ENCODE assay signal across 10 cellular contexts in the genomic region with DNA sequence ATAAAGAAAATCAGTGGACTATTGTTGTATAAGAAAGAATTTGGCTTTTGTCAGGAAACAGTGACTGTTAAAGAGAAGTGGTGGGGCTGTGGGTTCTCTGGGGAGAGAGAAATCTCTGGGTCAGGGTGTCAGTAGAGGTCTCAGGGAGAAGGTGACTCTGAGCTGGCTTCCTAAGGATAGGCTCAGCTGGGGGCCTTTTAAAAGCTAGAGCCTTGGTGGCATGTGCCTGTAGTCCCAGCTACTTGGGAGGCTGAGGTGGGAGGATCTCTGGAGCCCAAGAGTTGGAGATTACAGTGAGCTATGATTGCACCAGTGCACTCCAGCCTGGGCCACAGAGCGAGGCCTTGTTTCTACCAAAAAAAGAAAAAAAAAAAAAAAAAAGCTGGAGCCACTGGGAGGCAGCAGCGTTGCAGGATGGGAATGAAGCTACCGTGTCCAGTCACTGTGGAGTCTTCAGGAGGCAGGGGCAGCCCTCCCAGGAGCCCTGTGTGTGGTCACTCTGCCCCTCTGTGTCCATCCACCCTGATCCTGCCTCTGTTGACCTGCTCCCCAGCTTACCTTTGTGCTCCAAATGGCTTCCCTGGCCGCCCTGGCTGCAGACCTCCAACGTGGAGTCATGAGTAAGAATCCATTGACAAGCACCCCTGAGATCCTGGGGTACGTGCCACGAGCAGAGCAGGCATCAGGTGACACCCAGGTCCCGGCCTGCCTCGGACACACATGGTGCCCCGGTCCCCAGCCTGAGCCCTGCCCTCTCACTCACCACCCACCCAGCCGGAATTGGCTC. TPM values are rescaled to one million over a fixed set of nuclear protein-coding genes. Genes with fewer than 3 reads are reported as not detected.
DNase-seq lines count a peak whose midpoint lies in the region; FAIRE-seq and TF ChIP-seq lines count a peak whose summit lies in the region.
"Had no signal": no experiment of that assay in that cellular context is flagged by ENCODE, and none has a peak within 500 bp of the region (broad histone marks: within the 10 kb centered on the region; RNA-seq: fewer than 3 reads in every experiment).

No MANE protein-coding gene starts in this region.

- no peak for TF ChIP-seq POLR2A in H54 (IDR thresholded peaks at IDR 0.05; ENCODE audit: low read depth, low read length)

- peak overlapping the region; percentile 96 for H3K27ac ChIP-seq in SJSA1

- H3K9me3 ChIP-seq in SJSA1 (replicated peaks): no peaks in the 10 kb centered on the region
- no peaks in the 10 kb centered on the region for H3K9me3 ChIP-seq in skeletal muscle satellite cell (replicated peaks; ENCODE audit: low read length)

- peak overlapping the region; percentile 22 for H3K4me2 ChIP-seq in skeletal muscle satellite cell (ENCODE audit: low read length)

- FAIRE-seq in H54 (lab: Jason Lieb, UNC): no peak

- TF ChIP-seq CTCF in fibroblast of pulmonary artery (IDR thresholded peaks at IDR 0.05; ENCODE audit: low read length, missing control alignments): peak; percentile 31

- DNase-seq in H54 (ENCODE audit: insufficient read length, low spot score): peak; percentile 23
- peak; percentile 61 to 79 for DNase-seq in SJSA1 (ENCODE audit: low read depth in 1 of 2, low spot score in 2 of 2)
- peak; percentile 54 for DNase-seq in fibroblast of pulmonary artery (ENCODE audit: low read depth)
- no peak for DNase-seq in mesenteric fat pad (ENCODE audit: low spot score)
- DNase-seq in NCI-H1930 (lab: John Stamatoyannopoulos, UW): no peak
- DNase-seq in NCI-H510A treated with DMSO at 0.1 percent for 48 hours (lab: John Stamatoyannopoulos, UW): no peak
- DNase-seq in NCI-H446 treated with DMSO at 0.1 percent for 48 hours (lab: John Stamatoyannopoulos, UW): no peak
- DNase-seq: activated CD4-positive, alpha-beta T cell treated with anti-CD3 and anti-CD28 coated beads for 48 hours had no signal

- H3K4me3 ChIP-seq in SJSA1 (no peak overlapping the region), fibroblast of pulmonary artery (replicated peaks; ENCODE audit: low read depth, low read length) (no peak overlapping the region), skeletal muscle satellite cell (ENCODE audit: low read length) (no peak overlapping the region)
- H3K4me3 ChIP-seq: skin epidermis had no signal

- H3K9ac ChIP-seq in skeletal muscle satellite cell (ENCODE audit: low read depth, low read length): peak overlapping the region; percentile 70

- peaks cover 24% of the 10 kb centered on the region for H3K4me1 ChIP-seq in SJSA1 (replicated peaks)
- peaks cover 19% of the 10 kb centered on the region for H3K4me1 ChIP-seq in skeletal muscle satellite cell (ENCODE audit: control insufficient read depth, insufficient read depth, low read length)

- H3K27me3 ChIP-seq in SJSA1 (replicated peaks): no peaks in the 10 kb centered on the region
- H3K27me3 ChIP-seq in skeletal muscle satellite cell (ENCODE audit: control insufficient read depth, insufficient read depth, low read length): no peaks in the 10 kb centered on the region

- H3K36me3 ChIP-seq in SJSA1: no peaks in the 10 kb centered on the region
- H3K36me3 ChIP-seq in skeletal muscle satellite cell (ENCODE audit: insufficient read depth, low read length): no peaks in the 10 kb centered on the region

RNA-seq across cellular contexts. Expression of a gene that starts 5.4 kb away (rescaled TPM):
- total RNA-seq in SJSA1 (2014; rRNA removed; shearing (Covaris generic)): 110 and 155 TPM in 2 replicates
- 317 and 338 TPM in 2 replicates for total RNA-seq in skeletal muscle satellite cell (2012; rRNA removed)
- total RNA-seq in mesenteric fat pad: 319 TPM

RNA-seq across cellular contexts. Expression of a gene that starts 31.1 kb away (rescaled TPM):
- total RNA-seq in SJSA1 (2014; rRNA removed; shearing (Covaris generic)): 0.50 and 3.0 TPM in 2 replicates
- 7.2 and 9.6 TPM in 2 replicates for total RNA-seq in skeletal muscle satellite cell (2012; rRNA removed)
- total RNA-seq in mesenteric fat pad: 8.4 TPM

RNA-seq across cellular contexts. Expression of a gene that starts 50.0 kb away (rescaled TPM):
- total RNA-seq in SJSA1 (2014; rRNA removed; shearing (Covaris generic)): not detected in 2 replicates
- total RNA-seq in skeletal muscle satellite cell (2012; rRNA removed): under 0.01 and 0.22 TPM in 2 replicates
- total RNA-seq in mesenteric fat pad: 1.4 TPM

Comparison
In these comparisons a context has a peak if more than half of its experiments do, and no peak if none do; other contexts are left out.
1. DNase-seq: peak in H54 (single experiment), SJSA1 (2 of 2) and fibroblast of pulmonary artery (single experiment); none in mesenteric fat pad (single experiment), NCI-H1930 (0 of 2), NCI-H510A treated with DMSO at 0.1 percent for 48 hours (single experiment) and NCI-H446 treated with DMSO at 0.1 percent for 48 hours (single experiment).